In genomic region chr6:107488875-107489635, GRCh38 we compare ENCODE assay signal across 8 cellular contexts. TPM values are rescaled to one million over a fixed set of nuclear protein-coding genes. Genes with fewer than 3 reads are reported as not detected.
A peak's percentile ranks its signal among the peaks of the same experiment; 100 is the strongest.
DNase-seq lines count a peak whose midpoint lies in the region; ATAC-seq, FAIRE-seq and TF ChIP-seq lines count a peak whose summit lies in the region.

No MANE protein-coding gene starts in this region.

- peak overlapping the region; percentile 81 to 93 (median 86) for H3K4me3 Mint-ChIP-seq in CD4-positive, CD25-positive, alpha-beta regulatory T cell

- no peaks in the 10 kb centered on the region for H3K9me1 ChIP-seq in keratinocyte (ENCODE audit: control insufficient read depth, extremely low read depth, insufficient read depth, low read length)

- ATAC-seq in CD4-positive, CD25-positive, alpha-beta regulatory T cell (ENCODE audit: low read depth in 2 of 2) = no peak
- ATAC-seq in GM19452 (IDR thresholded peaks at IDR 0.05; ENCODE audit: unreplicated experiment) = no peak

- H3K4me3 ChIP-seq in CD4-positive, CD25-positive, alpha-beta regulatory T cell (ENCODE audit: low read depth, low read length) = peak overlapping the region; percentile 41
- H3K4me3 ChIP-seq in SJCRH30 = peak overlapping the region; percentile 88
- peak overlapping the region; percentile 4 to 62 (median 55) for H3K4me3 ChIP-seq in keratinocyte (ENCODE audit: control insufficient read depth in 2 of 3, extremely low read depth in 1 of 3, insufficient read depth in 2 of 3, low read depth in 1 of 3, low read length in 3 of 3)
- H3K4me3 ChIP-seq in spleen = peak overlapping the region; percentile 61 to 87 (median 72)

- TF ChIP-seq CTCF in keratinocyte (optimal IDR thresholded peaks at IDR 0.05 in 1 of 3, IDR thresholded peaks at IDR 0.05 in 1 of 3, conservative IDR thresholded peaks at IDR 0.05 in 1 of 3; ENCODE audit: extremely low read depth in 1 of 3, insufficient read depth in 2 of 3, low read length in 3 of 3) (no peak), spleen (IDR thresholded peaks at IDR 0.05 in 8 of 11, conservative IDR thresholded peaks at IDR 0.05 in 3 of 11) (no peak)

- peaks cover 0 to 30% (median 12%) of the 10 kb centered on the region in 4 donors for H3K4me1 Mint-ChIP-seq in CD4-positive, CD25-positive, alpha-beta regulatory T cell

- peak overlapping the region; percentile 90 for H3K4me2 ChIP-seq in keratinocyte (ENCODE audit: control insufficient read depth, extremely low read depth, insufficient read depth, low read depth, low read length)

- no peaks in the 10 kb centered on the region for H3K79me2 ChIP-seq in keratinocyte (ENCODE audit: control insufficient read depth, insufficient read depth, low read length)

- H2AFZ ChIP-seq in keratinocyte (ENCODE audit: control insufficient read depth, low read length) = peak overlapping the region; percentile 76

- H3K4me1 ChIP-seq in CD4-positive, CD25-positive, alpha-beta regulatory T cell (ENCODE audit: control insufficient read depth, insufficient read depth, low read length, poor library complexity, severe bottlenecking) = peaks cover 28% of the 10 kb centered on the region
- H3K4me1 ChIP-seq in SJCRH30 = peaks cover 26% of the 10 kb centered on the region
- H3K4me1 ChIP-seq in keratinocyte (ENCODE audit: control insufficient read depth, extremely low read depth, insufficient read depth, low read length) = peaks cover 7% of the 10 kb centered on the region
- peaks cover 11 to 58% (median 37%) of the 10 kb centered on the region in 6 donors for H3K4me1 ChIP-seq in spleen

- TF ChIP-seq POLR2A in spleen (IDR thresholded peaks at IDR 0.05) = no peak

- H3K9ac ChIP-seq in keratinocyte (ENCODE audit: control insufficient read depth, extremely low read depth, insufficient read depth, low read length) = no peak overlapping the region

- dilution Hi-C loops in keratinocyte (cut with MboI; ENCODE audit: extremely low pct_ligation_motif_present, low sequenced_read_pairs) = no loop called here

- no peaks in the 10 kb centered on the region for H4K20me1 ChIP-seq in keratinocyte (ENCODE audit: control insufficient read depth, extremely low read depth, insufficient read depth, low read length)

- H3K36me3 ChIP-seq in CD4-positive, CD25-positive, alpha-beta regulatory T cell (ENCODE audit: control insufficient read depth, insufficient read depth, low read length) = no peaks in the 10 kb centered on the region
- H3K36me3 ChIP-seq in SJCRH30 (no peaks in the 10 kb centered on the region), keratinocyte (ENCODE audit: control insufficient read depth in 2 of 2, extremely low read depth in 1 of 2, insufficient read depth in 2 of 2, low read length in 2 of 2) (no peaks in the 10 kb centered on the region), spleen (no peaks in the 10 kb centered on the region)

- no peak for FAIRE-seq in keratinocyte (lab: Jason Lieb, UNC)

- 0 to 2% (median 1%) methylated on average over 39 to 51 of the region's 51 CpGs for WGBS in spleen, 5 donors

- H3K27ac Mint-ChIP-seq in CD4-positive, CD25-positive, alpha-beta regulatory T cell = no peak overlapping the region

- H3K9me3 Mint-ChIP-seq in CD4-positive, CD25-positive, alpha-beta regulatory T cell = peaks cover 0 to 7% (median 0%) of the 10 kb centered on the region in 7 donors

- DNase-seq in CD4-positive, CD25-positive, alpha-beta regulatory T cell = peak in 2 of 3 donors; percentile 12 to 17
- DNase-seq in HCEC 1CT (peak; percentile 34), SJCRH30 (peak; percentile 72 to 76), caudate nucleus (lab: John Stamatoyannopoulos, UW) (peak in 50 of 61 donors; percentile 16 to 85 (median 50)), keratinocyte (ENCODE audit: low read depth, low spot score) (no peak), spleen (peak; percentile 79), dedifferentiated amniotic fluid mesenchymal stem cell (ENCODE audit: extremely low spot score) (no peak)

- intact Hi-C loops in spleen (cut with DNase I; ENCODE audit: low total_unique reads) = no loop called here

- peaks cover 58% of the 10 kb centered on the region for H3K27me3 ChIP-seq in CD4-positive, CD25-positive, alpha-beta regulatory T cell (ENCODE audit: control insufficient read depth, insufficient read depth, low read length)
- no peaks in the 10 kb centered on the region for H3K27me3 ChIP-seq in SJCRH30
- H3K27me3 ChIP-seq in keratinocyte (ENCODE audit: control insufficient read depth, extremely low read depth, insufficient read depth, low read length) = peaks cover 77% of the 10 kb centered on the region
- peaks cover 0 to 96% (median 41%) of the 10 kb centered on the region in 7 donors for H3K27me3 ChIP-seq in spleen (replicated peaks in 1 of 7)

- H3K27ac ChIP-seq in CD4-positive, CD25-positive, alpha-beta regulatory T cell (ENCODE audit: insufficient read depth, low read length, poor library complexity, severe bottlenecking) = no peak overlapping the region
- H3K27ac ChIP-seq in SJCRH30 (peak overlapping the region; percentile 21; the same call in 1 of the 2 replicates), caudate nucleus (ENCODE audit: low read depth, low read length) (no peak overlapping the region), keratinocyte (ENCODE audit: control insufficient read depth, insufficient read depth, low read length) (no peak overlapping the region), spleen (peak overlapping the region in 7 of 8 donors; percentile 51 to 75 (median 71))

- no peaks in the 10 kb centered on the region for H3K9me3 ChIP-seq in CD4-positive, CD25-positive, alpha-beta regulatory T cell (ENCODE audit: control insufficient read depth in 2 of 2, low read length in 2 of 2)
- H3K9me3 ChIP-seq in SJCRH30 (replicated peaks) (no peaks in the 10 kb centered on the region), keratinocyte (ENCODE audit: control insufficient read depth, low read depth, low read length) (no peaks in the 10 kb centered on the region), spleen (no peaks in the 10 kb centered on the region)

- H3K36me3 Mint-ChIP-seq in CD4-positive, CD25-positive, alpha-beta regulatory T cell = peaks cover 3% of the 10 kb centered on the region

- peaks cover 46% of the 10 kb centered on the region for H3K27me3 Mint-ChIP-seq in CD4-positive, CD25-positive, alpha-beta regulatory T cell

RNA-seq across cellular contexts. Expression of gene SOBP, which starts 0.9 kb away (rescaled TPM):
- not detected for total RNA-seq in CD4-positive, CD25-positive, alpha-beta regulatory T cell
- polyA plus RNA-seq in CD4-positive, CD25-positive, alpha-beta regulatory T cell = under 1 TPM in 2 of 4 donors, not detected in 2; 0.07 to 0.13 TPM
- 7.0 and 7.8 TPM in 2 replicates for total RNA-seq in SJCRH30 (2014; rRNA removed; shearing (Covaris generic))
- polyA plus RNA-seq in keratinocyte = not detected in 3 replicates
- polyA plus RNA-seq in keratinocyte (2011; ENCODE audit: low read depth) = not detected
- not detected in 2 replicates for polyA plus RNA-seq in keratinocyte (2011; cell fraction: cytosol; rRNA removed)
- polyA plus RNA-seq in keratinocyte (2011; cell fraction: nucleus; rRNA removed) = not detected in 2 replicates
- polyA plus RNA-seq in keratinocyte (2012; ENCODE audit: low replicate concordance) = not detected in 2 replicates
- polyA minus RNA-seq in keratinocyte = not detected in 3 replicates
- polyA minus RNA-seq in keratinocyte (2011; cell fraction: cytosol; rRNA and poly(A)+ RNA removed) = not detected
- polyA minus RNA-seq in keratinocyte (2011; cell fraction: nucleus; rRNA and poly(A)+ RNA removed) = not detected in 2 replicates
- 1 to 10 TPM; 1.9 to 7.8 (median 6.9) TPM for total RNA-seq in spleen
- 1 to 10 TPM in 2 of 3 donors, under 1 TPM in 1; 0.87 to 1.6 (median 1.5) TPM for polyA plus RNA-seq in spleen

RNA-seq across cellular contexts. Expression of gene PDSS2, which starts 29.7 kb away (rescaled TPM):
- total RNA-seq in CD4-positive, CD25-positive, alpha-beta regulatory T cell = 13.7 TPM
- polyA plus RNA-seq in CD4-positive, CD25-positive, alpha-beta regulatory T cell = 10 to 100 TPM; 11.6 to 18.8 (median 15.4) TPM
- 9.3 TPM in 2 replicates for total RNA-seq in SJCRH30 (2014; rRNA removed; shearing (Covaris generic))
- 9.5 to 12.5 TPM (median 11.5 TPM) in 3 replicates for polyA plus RNA-seq in keratinocyte
- polyA plus RNA-seq in keratinocyte (2011; ENCODE audit: low read depth) = 4.3 TPM
- 7.2 and 12.3 TPM in 2 replicates for polyA plus RNA-seq in keratinocyte (2011; cell fraction: cytosol; rRNA removed)
- polyA plus RNA-seq in keratinocyte (2011; cell fraction: nucleus; rRNA removed) = 7.7 and 8.1 TPM in 2 replicates
- polyA plus RNA-seq in keratinocyte (2012; ENCODE audit: low replicate concordance) = 7.1 and 8.5 TPM in 2 replicates
- polyA minus RNA-seq in keratinocyte = 11.7 to 18.1 TPM (median 17.1 TPM) in 3 replicates
- 8.2 TPM for polyA minus RNA-seq in keratinocyte (2011; cell fraction: cytosol; rRNA and poly(A)+ RNA removed)
- polyA minus RNA-seq in keratinocyte (2011; cell fraction: nucleus; rRNA and poly(A)+ RNA removed) = 13.5 and 13.7 TPM in 2 replicates
- total RNA-seq in spleen = 10 to 100 TPM in 6 of 7 donors, 1 to 10 TPM in 1; 9.8 to 16.6 (median 13.3) TPM
- 1 to 10 TPM; 4.3 to 7.4 (median 6.3) TPM for polyA plus RNA-seq in spleen

Comparison
In these comparisons a context has a peak if more than half of its experiments do, and no peak if none do; other contexts are left out.
1. DNase-seq: peak in CD4-positive, CD25-positive, alpha-beta regulatory T cell (2 of 3), HCEC 1CT (single experiment), SJCRH30 (2 of 2), caudate nucleus (50 of 61) and spleen (single experiment); none in keratinocyte (single experiment) and dedifferentiated amniotic fluid mesenchymal stem cell (single experiment).
2. H3K27ac ChIP-seq: peak in SJCRH30 (single experiment) and spleen (7 of 8); none in CD4-positive, CD25-positive, alpha-beta regulatory T cell (single experiment), caudate nucleus (single experiment) and keratinocyte (single experiment).
3. Peak in every context shown above with its lines, with median percentiles within 50 percentile points of each other: H3K4me3 ChIP-seq.